Comparison of ENCODE assay signal across 9 cellular contexts in the genomic region with DNA sequence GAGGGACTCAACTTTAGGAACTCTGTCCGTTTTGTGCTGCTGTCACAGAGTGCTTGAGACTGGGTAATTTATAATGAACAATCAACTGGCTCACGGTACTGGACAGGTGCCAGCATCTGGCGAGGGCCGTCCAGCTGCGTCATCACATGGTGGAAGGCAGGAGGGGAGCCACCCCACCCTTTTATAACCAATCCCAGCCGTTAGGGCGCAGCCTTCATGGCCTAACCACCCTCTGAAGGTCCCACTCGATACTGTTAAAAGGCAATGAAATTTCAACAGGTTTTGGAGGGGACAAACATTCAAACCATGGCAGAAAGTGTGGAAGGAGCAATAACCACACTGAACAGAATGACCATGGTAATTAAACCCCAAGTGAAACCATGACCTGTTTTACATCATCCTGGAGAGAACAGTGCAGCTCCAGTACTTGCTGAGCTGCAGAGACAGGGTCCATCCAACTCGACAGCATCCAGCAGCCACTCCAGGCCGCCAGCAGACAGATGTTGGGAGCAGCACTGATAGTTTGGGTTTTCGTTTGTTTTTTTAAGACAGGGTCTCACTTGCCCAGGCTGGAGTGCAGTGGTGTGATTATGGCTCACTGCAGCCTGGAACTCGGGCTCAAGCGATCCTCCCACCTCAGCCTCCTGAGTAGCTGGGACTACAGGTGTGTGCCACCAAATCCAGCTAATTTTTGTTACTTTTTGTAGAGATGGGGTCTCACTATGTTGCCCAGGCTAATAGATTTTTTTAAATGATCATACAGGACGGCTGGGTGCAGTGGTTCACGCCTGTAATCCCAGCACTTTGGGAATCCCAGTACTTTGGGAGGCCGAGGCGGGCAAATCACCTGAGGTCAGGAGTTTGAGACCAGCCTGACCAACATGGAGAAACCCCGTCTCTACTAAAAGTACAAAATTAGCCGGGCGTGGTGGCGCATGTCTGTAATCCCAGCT. TPM values are rescaled to one million over a fixed set of nuclear protein-coding genes. Genes with fewer than 3 reads are reported as not detected.
DNase-seq lines count a peak whose midpoint lies in the region; ATAC-seq, FAIRE-seq and TF ChIP-seq lines count a peak whose summit lies in the region.
"Had no signal": no experiment of that assay in that cellular context is flagged by ENCODE, and none has a peak within 500 bp of the region (broad histone marks: within the 10 kb centered on the region; RNA-seq: fewer than 3 reads in every experiment).

No MANE protein-coding gene starts in this region.

- H3K4me3 Mint-ChIP-seq in CD4-positive, CD25-positive, alpha-beta regulatory T cell = peak overlapping the region; percentile 19 to 81 (median 42)
- H3K4me3 Mint-ChIP-seq in HFFc6 = 0 out of 2 replicates have a peak overlapping the region, but pooled peaks have one; percentile 6

- H3K4me3 ChIP-seq in CD4-positive, CD25-positive, alpha-beta regulatory T cell (ENCODE audit: low read depth, low read length) = no peak overlapping the region
- H3K4me3 ChIP-seq in SJCRH30 = no peak overlapping the region

- no peak for TF ChIP-seq CTCF in HFFc6 (IDR thresholded peaks at IDR 0.05)

- peak in 1 of 2 donors; percentile 10 for ATAC-seq in CD4-positive, CD25-positive, alpha-beta regulatory T cell (ENCODE audit: low read depth in 2 of 2)
- peak; percentile 50 for ATAC-seq in Right ventricle myocardium superior (ENCODE audit: poor library complexity)
- ATAC-seq in HG03378 (IDR thresholded peaks at IDR 0.05; ENCODE audit: unreplicated experiment) = no peak

- H3K27me3 ChIP-seq in CD4-positive, CD25-positive, alpha-beta regulatory T cell (ENCODE audit: control insufficient read depth, insufficient read depth, low read length) = peaks cover 10% of the 10 kb centered on the region
- H3K27me3 ChIP-seq in SJCRH30 = peaks cover 25% of the 10 kb centered on the region

- peaks cover 0 to 24% (median 15%) of the 10 kb centered on the region in 4 donors for H3K4me1 Mint-ChIP-seq in CD4-positive, CD25-positive, alpha-beta regulatory T cell
- H3K4me1 Mint-ChIP-seq in HFFc6 (ENCODE audit: low read depth) = peaks cover 15% of the 10 kb centered on the region

- intact Hi-C loops in Right ventricle myocardium superior (cut with DNase I) = no loop called here

- DNase-seq in CD4-positive, CD25-positive, alpha-beta regulatory T cell = no peak
- peak; percentile 39 for DNase-seq in HFFc6
- peak; percentile 77 to 86 for DNase-seq in SJCRH30
- DNase-seq in Right ventricle myocardium superior = peak; percentile 83
- DNase-seq in urothelium cell line (ENCODE audit: low spot score) = peak; percentile 70
- no peak for DNase-seq in activated CD4-positive, CD25-positive, alpha-beta regulatory T cell (lab: John Stamatoyannopoulos, UW)
- DNase-seq in NCI-H1694 (lab: John Stamatoyannopoulos, UW) = no peak

- peaks cover 0 to 2% (median 0%) of the 10 kb centered on the region in 7 donors for H3K9me3 Mint-ChIP-seq in CD4-positive, CD25-positive, alpha-beta regulatory T cell
- no peaks in the 10 kb centered on the region for H3K9me3 Mint-ChIP-seq in HFFc6

- H3K4me1 ChIP-seq in CD4-positive, CD25-positive, alpha-beta regulatory T cell (ENCODE audit: control insufficient read depth, insufficient read depth, low read length, poor library complexity, severe bottlenecking) = peaks cover 15% of the 10 kb centered on the region
- H3K4me1 ChIP-seq in SJCRH30 = peaks cover 8% of the 10 kb centered on the region; the same call in 1 of the 2 replicates

- peak overlapping the region in 1 of 3 donors; percentile 4 for H3K27ac Mint-ChIP-seq in CD4-positive, CD25-positive, alpha-beta regulatory T cell
- no peak overlapping the region for H3K27ac Mint-ChIP-seq in HFFc6

- no peaks in the 10 kb centered on the region for H3K36me3 Mint-ChIP-seq in CD4-positive, CD25-positive, alpha-beta regulatory T cell
- H3K36me3 Mint-ChIP-seq in HFFc6 (ENCODE audit: low read depth) = no peaks in the 10 kb centered on the region

- H3K27me3 Mint-ChIP-seq in CD4-positive, CD25-positive, alpha-beta regulatory T cell = peaks cover 51% of the 10 kb centered on the region
- peaks cover 36% of the 10 kb centered on the region for H3K27me3 Mint-ChIP-seq in HFFc6 (ENCODE audit: insufficient read depth)

- FAIRE-seq in urothelium cell line (lab: Jason Lieb, UNC) = peak; percentile 94
- FAIRE-seq: GM18507 had no signal

- H3K9me3 ChIP-seq in CD4-positive, CD25-positive, alpha-beta regulatory T cell (ENCODE audit: control insufficient read depth in 2 of 2, low read length in 2 of 2) = no peaks in the 10 kb centered on the region
- no peaks in the 10 kb centered on the region for H3K9me3 ChIP-seq in SJCRH30 (replicated peaks)

- no peak overlapping the region for H3K27ac ChIP-seq in CD4-positive, CD25-positive, alpha-beta regulatory T cell (ENCODE audit: insufficient read depth, low read length, poor library complexity, severe bottlenecking)
- H3K27ac ChIP-seq in SJCRH30 = no peak overlapping the region

- peaks cover 15% of the 10 kb centered on the region for H3K36me3 ChIP-seq in CD4-positive, CD25-positive, alpha-beta regulatory T cell (ENCODE audit: control insufficient read depth, insufficient read depth, low read length)
- H3K36me3 ChIP-seq in SJCRH30 = no peaks in the 10 kb centered on the region

RNA-seq across cellular contexts. Expression of gene CHMP6, which starts 11.0 kb away (rescaled TPM):
- 25.5 TPM for total RNA-seq in CD4-positive, CD25-positive, alpha-beta regulatory T cell
- polyA plus RNA-seq in CD4-positive, CD25-positive, alpha-beta regulatory T cell = 10 to 100 TPM; 37.6 to 43.5 (median 39.8) TPM
- total RNA-seq in HFFc6 (2021; fragmentation: NEBNext Ultra II Directional; extraction: Animal tissue kit (Norgen Biotek cat#: 25700)) = 10 to 100 TPM; 27.6 to 38.5 (median 31.5) TPM
- 23.5 and 27.6 TPM in 2 replicates for total RNA-seq in SJCRH30 (2014; rRNA removed; shearing (Covaris generic))
- total RNA-seq in Right ventricle myocardium superior = 13.6 TPM

RNA-seq across cellular contexts. Expression of gene BAIAP2, which starts 32.3 kb away (rescaled TPM):
- total RNA-seq in CD4-positive, CD25-positive, alpha-beta regulatory T cell = 6.8 TPM
- polyA plus RNA-seq in CD4-positive, CD25-positive, alpha-beta regulatory T cell = 1 to 10 TPM; 1.5 to 3.8 (median 1.7) TPM
- total RNA-seq in HFFc6 (2021; fragmentation: NEBNext Ultra II Directional; extraction: Animal tissue kit (Norgen Biotek cat#: 25700)) = 10 to 100 TPM; 30.8 to 47.4 (median 35.9) TPM
- total RNA-seq in SJCRH30 (2014; rRNA removed; shearing (Covaris generic)) = 22.1 and 26.0 TPM in 2 replicates
- total RNA-seq in Right ventricle myocardium superior = 34.7 TPM

Comparison
In these comparisons a context has a peak if more than half of its experiments do, and no peak if none do; other contexts are left out.
1. DNase-seq: peak in HFFc6 (single experiment), SJCRH30 (2 of 2), Right ventricle myocardium superior (single experiment) and urothelium cell line (single experiment); none in CD4-positive, CD25-positive, alpha-beta regulatory T cell (0 of 3), activated CD4-positive, CD25-positive, alpha-beta regulatory T cell (0 of 4) and NCI-H1694 (single experiment).